In the genomic region with DNA sequence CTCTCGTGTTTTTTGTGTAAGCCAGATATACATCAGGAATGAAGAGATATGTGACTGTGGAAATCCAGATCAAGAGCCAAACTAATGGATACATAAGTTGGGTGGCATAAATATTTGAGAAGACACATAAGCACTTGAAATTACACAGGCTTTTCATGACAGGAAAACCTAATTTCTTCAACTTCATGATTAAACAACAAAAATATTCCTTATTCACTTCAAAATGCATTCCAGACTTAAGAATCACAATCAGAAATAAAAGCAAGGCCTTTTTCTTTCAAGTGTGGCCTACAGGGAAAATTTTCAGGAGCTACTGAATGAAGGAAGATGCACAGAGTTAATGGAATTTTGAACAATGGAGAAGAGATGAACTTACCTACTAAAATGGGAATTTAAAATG, we compare ENCODE assay signal across 30 cellular contexts.
DNase-seq lines count a peak whose midpoint lies in the region; ATAC-seq, FAIRE-seq and TF ChIP-seq lines count a peak whose summit lies in the region.
"Had no signal": no experiment of that assay in that cellular context is flagged by ENCODE, and none has a peak within 500 bp of the region (broad histone marks: within the 10 kb centered on the region; RNA-seq: fewer than 3 reads in every experiment).

No MANE protein-coding gene starts in this region.

- H3K4me2 ChIP-seq in astrocyte (ENCODE audit: low read length): peak overlapping the region; percentile 26
- H3K4me2 ChIP-seq: A549 had no signal

- no peaks in the 10 kb centered on the region for H3K9me3 ChIP-seq in astrocyte (ENCODE audit: insufficient read depth, low read depth, low read length)
- H3K9me3 ChIP-seq: A549, pancreas, right lobe of liver, vagina had no signal

- H3K4me3 ChIP-seq in astrocyte (ENCODE audit: insufficient read depth, low read depth, low read length) (no peak overlapping the region), fibroblast of the aortic adventitia (ENCODE audit: low read depth, low read length) (no peak overlapping the region)
- H3K4me3 ChIP-seq: A549, pancreas, right lobe of liver, SK-N-MC, vagina had no signal

- peaks cover 5% of the 10 kb centered on the region for H3K4me1 Mint-ChIP-seq in astrocyte (ENCODE audit: low read depth, unreplicated experiment)
- H3K4me1 Mint-ChIP-seq: CD4-positive, alpha-beta memory T cell; endodermal cell had no signal

- no peaks in the 10 kb centered on the region for H3K9me3 Mint-ChIP-seq in astrocyte (ENCODE audit: unreplicated experiment)

- peak overlapping the region; percentile 15 for H3K27ac ChIP-seq in astrocyte (ENCODE audit: low read depth, low read length)
- H3K27ac ChIP-seq: A549, foreskin keratinocyte, pancreas, right lobe of liver, SK-N-MC, vagina had no signal

- H2AFZ ChIP-seq in astrocyte (ENCODE audit: low read depth, low read length): peak overlapping the region; percentile 28

- FAIRE-seq in astrocyte (lab: Jason Lieb, UNC): peak; percentile 63
- FAIRE-seq: A549, colon, RCC 7860 had no signal

- no peak overlapping the region for H3K27ac Mint-ChIP-seq in astrocyte (ENCODE audit: unreplicated experiment)
- H3K27ac Mint-ChIP-seq: activated naive CD4-positive, alpha-beta T cell treated with anti-CD3 and anti-CD28 coated beads for 36 hours; activated T-cell treated with anti-CD3 and anti-CD28 coated beads, Interleukin-2, amount 50 U/mL, for 24 hours; CD4-positive, alpha-beta memory T cell; endodermal cell had no signal

- H3K27me3 Mint-ChIP-seq in astrocyte (ENCODE audit: low read depth, unreplicated experiment): no peaks in the 10 kb centered on the region
- H3K27me3 Mint-ChIP-seq: activated T-cell treated with anti-CD3 and anti-CD28 coated beads, Interleukin-2, amount 50 U/mL, for 24 hours; CD4-positive, alpha-beta memory T cell had no signal

- DNase-seq in AG08396 (ENCODE audit: low spot score) (peak; percentile 5), HS-5 (ENCODE audit: low read depth) (peak; percentile 30), astrocyte (ENCODE audit: low read depth) (peak; percentile 64), fibroblast of the aortic adventitia (ENCODE audit: low read depth) (peak; percentile 48), NOMO-1 treated with DMSO at 0.1 percent for 48 hours (lab: John Stamatoyannopoulos, UW; ENCODE audit: unreplicated experiment) (no peak), cerebellar nuclear complex (lab: John Stamatoyannopoulos, UW) (no peak), Kasumi-1 (lab: John Stamatoyannopoulos, UW) (no peak)
- DNase-seq: activated CD4-positive, CD25-positive, alpha-beta regulatory T cell; activated naive CD4-positive, alpha-beta T cell treated with anti-CD3 and anti-CD28 coated beads for 36 hours; activated T-cell treated with anti-CD3 and anti-CD28 coated beads, Interleukin-2, amount 50 U/mL, for 24 hours; aorta; CD4-positive, alpha-beta memory T cell; DMS153; endodermal cell; hypothalamus; kidney; mammary epithelial cell; NCI-H1105; NCI-H2081; NCI-H446; pancreas; right lobe of liver; stimulated activated CD4-positive, alpha-beta T cell treated with anti-CD3 and anti-CD28 coated beads, Interleukin-15, amount 100 ng/mL, for 24 hours had no signal

- H3K36me3 ChIP-seq in astrocyte (ENCODE audit: insufficient read depth, low read length): no peaks in the 10 kb centered on the region
- H3K36me3 ChIP-seq: pancreas, right lobe of liver, vagina had no signal

- ATAC-seq in GM18909 (IDR thresholded peaks at IDR 0.05; ENCODE audit: poor library complexity, unreplicated experiment): no peak
- ATAC-seq: A549, foreskin keratinocyte, pancreas, right lobe of liver had no signal

- no peak overlapping the region for H3K4me3 Mint-ChIP-seq in astrocyte (ENCODE audit: unreplicated experiment)
- H3K4me3 Mint-ChIP-seq: activated naive CD4-positive, alpha-beta T cell treated with anti-CD3 and anti-CD28 coated beads for 36 hours; activated T-cell treated with anti-CD3 and anti-CD28 coated beads, Interleukin-2, amount 50 U/mL, for 24 hours; CD4-positive, alpha-beta memory T cell; endodermal cell had no signal

- no peaks in the 10 kb centered on the region for H3K36me3 Mint-ChIP-seq in astrocyte (ENCODE audit: low read depth, unreplicated experiment)
- H3K36me3 Mint-ChIP-seq: CD4-positive, alpha-beta memory T cell had no signal

- H3K4me1 ChIP-seq in astrocyte (ENCODE audit: insufficient read depth, low read length): no peaks in the 10 kb centered on the region
- H3K4me1 ChIP-seq: A549, foreskin keratinocyte, pancreas, right lobe of liver, vagina had no signal

- TF ChIP-seq CTCF in astrocyte (IDR thresholded peaks at IDR 0.05; ENCODE audit: insufficient read depth, low read depth, low read length) (no peak), fibroblast of the aortic adventitia (IDR thresholded peaks at IDR 0.05; ENCODE audit: insufficient read depth, low read length) (no peak)

- no peaks in the 10 kb centered on the region for H3K27me3 ChIP-seq in astrocyte (ENCODE audit: insufficient read depth, low read length)
- H3K27me3 ChIP-seq: foreskin keratinocyte, pancreas, right lobe of liver, vagina had no signal

- H3K9ac ChIP-seq in astrocyte (ENCODE audit: low read length): no peak overlapping the region

- H3K79me2 ChIP-seq in astrocyte (ENCODE audit: insufficient read depth, low read length): no peaks in the 10 kb centered on the region

- H4K20me1 ChIP-seq in astrocyte (ENCODE audit: insufficient read depth, low read length): no peaks in the 10 kb centered on the region

Comparison
In these comparisons a context has a peak if more than half of its experiments do, and no peak if none do; other contexts are left out.
1. DNase-seq: peak in AG08396 (single experiment), HS-5 (single experiment), astrocyte (single experiment) and fibroblast of the aortic adventitia (single experiment); none in NOMO-1 treated with DMSO at 0.1 percent for 48 hours (single experiment), cerebellar nuclear complex (0 of 2) and Kasumi-1 (0 of 2).